ENCODE assay signal across 32 cellular contexts in genomic region chr12:7781274-7781673, GRCh38. TPM values are rescaled to one million over a fixed set of nuclear protein-coding genes. Genes with fewer than 3 reads are reported as not detected.
"Had no signal": no experiment of that assay in that cellular context is flagged by ENCODE, and none has a peak within 500 bp of the region (broad histone marks: within the 10 kb centered on the region; RNA-seq: fewer than 3 reads in every experiment).

No MANE protein-coding gene starts in this region.

- FAIRE-seq: urothelium cell line had no signal

- H3K4me1 ChIP-seq: stomach, suprapubic skin, testis, thyroid gland, tibial artery, tibial nerve, transverse colon, upper lobe of left lung, upper lobe of right lung, uterus, vagina had no signal

- H3K4me3 ChIP-seq: stomach, suprapubic skin, testis, thoracic aorta, thyroid gland, tibial artery, tibial nerve, transverse colon, upper lobe of left lung, upper lobe of right lung, uterus, vagina had no signal

- DNase-seq: stimulated activated CD4-positive, alpha-beta T cell treated with anti-CD3 and anti-CD28 coated beads, Interleukin-2, amount 100 ng/mL, for 48 hours; stimulated activated CD4-positive, alpha-beta T cell treated with anti-CD3 and anti-CD28 coated beads, Interleukin-4, amount 100 ng/mL, for 1 hour; stimulated activated CD4-positive, alpha-beta T cell treated with anti-CD3 and anti-CD28 coated beads, Interleukin-4, amount 100 ng/mL, for 24 hours; stimulated activated CD4-positive, alpha-beta T cell treated with anti-CD3 and anti-CD28 coated beads, Interleukin-4, amount 100 ng/mL, for 4 hours; stimulated activated CD8-positive, alpha-beta memory T cell treated with anti-CD3 and anti-CD28 coated beads, Interleukin-4, amount 100 ng/mL, for 48 hours; stimulated activated naive B cell treated with anti-CD40 and anti-IgM and Interleukin-4, amounts not matched to agents 10 μg/mL and 1 μg/mL and 100 μg/mL, for 72 hours; stimulated activated naive CD4-positive, alpha-beta T cell; stimulated activated naive CD4-positive, alpha-beta T cell treated with Interleukin-2 at 50 U/mL for 16 hours; stimulated activated naive CD8-positive, alpha-beta T cell treated with anti-CD3 and anti-CD28 coated beads, Interleukin-15, amount 100 ng/mL, for 72 hours; stimulated activated naive CD8-positive, alpha-beta T cell treated with anti-CD3 and anti-CD28 coated beads, Interleukin-15, Interleukin-2, amounts not matched to agents 100 U/mL and 50 U/mL, for 24 hours; stomach; substantia nigra; testis; thyroid gland; tibial artery; transverse colon; trophoblast cell; upper lobe of left lung; upper lobe of right lung; uterus had no signal

- H3K36me3 ChIP-seq: stomach, suprapubic skin, thoracic aorta, thyroid gland, tibial artery, tibial nerve, transverse colon, upper lobe of left lung, upper lobe of right lung, uterus, vagina had no signal

- H3K27me3 ChIP-seq: suprapubic skin, testis, thyroid gland, tibial artery, tibial nerve, transverse colon, upper lobe of left lung, upper lobe of right lung, uterus, vagina had no signal

- H3K27ac ChIP-seq: stomach, suprapubic skin, testis, thoracic aorta, thyroid gland, tibial artery, tibial nerve, transverse colon, upper lobe of left lung, upper lobe of right lung, uterus, vagina had no signal

- H3K9me3 ChIP-seq: stomach, suprapubic skin, testis, thoracic aorta, thyroid gland, tibial artery, tibial nerve, transverse colon, upper lobe of left lung, upper lobe of right lung, uterus, vagina had no signal

- ATAC-seq: stimulated activated effector memory CD8-positive, alpha-beta T cell treated with anti-CD3 and anti-CD28 coated beads, Interleukin-12 subunit alpha, Interleukin-12 subunit beta, amount 100 ng/mL, for 72 hours; stimulated activated memory B cell treated with anti-CD40 and anti-IgM and Interleukin-4, amounts not matched to agents 10 μg/mL and 1 μg/mL and 100 μg/mL, for 72 hours; stimulated activated naive B cell treated with anti-CD40 and anti-IgM and Interleukin-4, amounts not matched to agents 10 μg/mL and 1 μg/mL and 100 μg/mL, for 72 hours; stimulated activated naive CD8-positive, alpha-beta T cell treated with anti-CD3 and anti-CD28 coated beads, Interleukin-15, amount 100 ng/mL, for 72 hours; stimulated activated naive CD8-positive, alpha-beta T cell treated with anti-CD3 and anti-CD28 coated beads, Interleukin-15, Interleukin-2, amounts not matched to agents 100 U/mL and 50 U/mL, for 24 hours; upper lobe of right lung had no signal

RNA-seq across cellular contexts. Expression of gene NANOG, which starts 7.9 kb away (rescaled TPM):
- total RNA-seq: temporal lobe, upper lobe of right lung had no signal
- polyA plus RNA-seq: stomach, urinary bladder had no signal

RNA-seq across cellular contexts. Expression of gene NANOGNB, which starts 16.3 kb away (rescaled TPM):
- total RNA-seq: stomach, subcutaneous adipose tissue, suprapubic skin, temporal lobe, thoracic aorta, thyroid gland, tibial nerve, transverse colon, upper lobe of left lung, upper lobe of right lung, ureter, urinary bladder, uterus, vagina had no signal
- polyA plus RNA-seq: stomach, thymus, urinary bladder had no signal

RNA-seq across cellular contexts. Expression of gene CLEC4C, which starts 34.1 kb away (rescaled TPM):
- total RNA-seq: stomach, subcutaneous adipose tissue, suprapubic skin, temporal lobe, thoracic aorta, thyroid gland, tibial nerve, transverse colon, upper lobe of left lung, upper lobe of right lung, ureter, urinary bladder, vagina had no signal
- polyA plus RNA-seq: stomach, urinary bladder had no signal
